ENCODE assay signal across 30 cellular contexts in the genomic region with DNA sequence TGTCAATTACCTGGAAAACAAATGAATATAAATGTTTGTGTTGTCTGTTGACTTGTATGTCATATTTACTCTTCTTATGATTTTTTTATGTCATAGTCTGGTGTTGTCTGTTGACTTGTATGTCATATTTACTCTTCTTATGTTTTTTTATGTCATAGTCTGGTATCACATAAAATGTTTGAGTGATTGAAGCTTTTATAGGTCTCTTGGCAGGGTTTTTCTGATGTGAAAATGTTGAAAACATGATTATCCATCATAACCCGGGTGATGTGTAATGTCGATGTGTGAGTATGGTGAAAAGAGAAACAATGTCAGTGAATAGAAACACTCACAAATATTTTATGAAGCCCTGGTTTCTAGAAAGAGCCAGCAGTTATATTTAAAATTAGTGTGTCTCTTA.
"Had no signal": no experiment of that assay in that cellular context is flagged by ENCODE, and none has a peak within 500 bp of the region (broad histone marks: within the 10 kb centered on the region; RNA-seq: fewer than 3 reads in every experiment).

No MANE protein-coding gene starts in this region.

- H3K4me3 Mint-ChIP-seq: activated naive CD8-positive, alpha-beta T cell; nephron; stimulated activated memory B cell treated with anti-CD40 and anti-IgM and Interleukin-4, amounts not matched to agents 10 μg/mL and 1 μg/mL and 100 μg/mL, for 72 hours; stimulated activated naive CD8-positive, alpha-beta T cell treated with anti-CD3 and anti-CD28 coated beads, Interleukin-15, amount 100 ng/mL, for 72 hours had no signal

- ATAC-seq: activated CD4-positive, CD25-positive, alpha-beta regulatory T cell treated with anti-CD3 and anti-CD28 coated beads, Interleukin-2, amount 50 U/mL, for 24 hours; body of pancreas; left cardiac atrium; stimulated activated memory B cell treated with anti-CD40 and anti-IgM and Interleukin-4, amounts not matched to agents 10 μg/mL and 1 μg/mL and 100 μg/mL, for 72 hours; stimulated activated naive CD8-positive, alpha-beta T cell treated with anti-CD3 and anti-CD28 coated beads, Interleukin-15, amount 100 ng/mL, for 72 hours had no signal

- H3K9me3 Mint-ChIP-seq: nephron; stimulated activated memory B cell treated with anti-CD40 and anti-IgM and Interleukin-4, amounts not matched to agents 10 μg/mL and 1 μg/mL and 100 μg/mL, for 72 hours; stimulated activated naive CD8-positive, alpha-beta T cell treated with anti-CD3 and anti-CD28 coated beads, Interleukin-15, amount 100 ng/mL, for 72 hours had no signal

- H3K36me3 Mint-ChIP-seq: activated naive CD8-positive, alpha-beta T cell; stimulated activated memory B cell treated with anti-CD40 and anti-IgM and Interleukin-4, amounts not matched to agents 10 μg/mL and 1 μg/mL and 100 μg/mL, for 72 hours had no signal

- DNase-seq: activated CD4-positive, alpha-beta T cell treated with anti-CD3 and anti-CD28 coated beads for 48 hours; activated CD4-positive, alpha-beta T cell treated with anti-CD3 and anti-CD28 coated beads, Interleukin-2, amount 50 U/mL, for 48 hours; activated CD8-positive, alpha-beta memory T cell treated with anti-CD3 and anti-CD28 coated beads for 24 hours; activated effector memory CD4-positive, alpha-beta T cell treated with Interleukin-2 at 50 U/mL for 16 hours; activated naive CD4-positive, alpha-beta T cell treated with Interleukin-2 at 50 U/mL for 16 hours; aorta; body of pancreas; cerebellar nuclear complex; dorsolateral prefrontal cortex; effector memory CD4-positive, alpha-beta T cell; head of caudate nucleus; hippocampal formation; left cardiac atrium; mammary epithelial cell; ovary; sigmoid colon; small intestine; stimulated activated CD4-positive, alpha-beta T cell treated with anti-CD3 and anti-CD28 coated beads, Interleukin-4, amount 100 ng/mL, for 24 hours; stimulated activated naive CD8-positive, alpha-beta T cell treated with anti-CD3 and anti-CD28 coated beads, Interleukin-15, amount 100 ng/mL, for 72 hours; T-helper 9 cell; WERI-Rb-1 had no signal

- H3K4me1 Mint-ChIP-seq: stimulated activated memory B cell treated with anti-CD40 and anti-IgM and Interleukin-4, amounts not matched to agents 10 μg/mL and 1 μg/mL and 100 μg/mL, for 72 hours had no signal

- H3K4me1 ChIP-seq: body of pancreas, sigmoid colon had no signal

- H3K4me3 ChIP-seq: body of pancreas, cardiac muscle cell, coronary artery, ovary, sigmoid colon, tibial nerve had no signal

- H3K27ac ChIP-seq: body of pancreas, cardiac muscle cell, coronary artery, ovary, sigmoid colon, tibial nerve, WERI-Rb-1 had no signal

- FAIRE-seq: keratinocyte, small intestine, TTC549 had no signal

- H3K27me3 ChIP-seq: body of pancreas, cardiac muscle cell, dorsolateral prefrontal cortex, ovary, sigmoid colon, tibial nerve had no signal

- H3K36me3 ChIP-seq: cardiac muscle cell, ovary, sigmoid colon, tibial nerve, WERI-Rb-1 had no signal

- H3K9me3 ChIP-seq: body of pancreas, ovary, sigmoid colon, tibial nerve had no signal

- H3K27ac Mint-ChIP-seq: activated naive CD8-positive, alpha-beta T cell; stimulated activated memory B cell treated with anti-CD40 and anti-IgM and Interleukin-4, amounts not matched to agents 10 μg/mL and 1 μg/mL and 100 μg/mL, for 72 hours; stimulated activated naive CD8-positive, alpha-beta T cell treated with anti-CD3 and anti-CD28 coated beads, Interleukin-15, amount 100 ng/mL, for 72 hours had no signal
